ENCODE assay signal across 1 cellular context in genomic region chr7:44583145-44583544, GRCh38.
TF ChIP-seq lines count a peak whose summit lies in the region.

No MANE protein-coding gene starts in this region.

TF ChIP-seq in WTC11, 78 proteins besides CTCF, POLR2A, EP300 and RAD21 (continued from another document):
- TF ChIP-seq, protein P1, sequence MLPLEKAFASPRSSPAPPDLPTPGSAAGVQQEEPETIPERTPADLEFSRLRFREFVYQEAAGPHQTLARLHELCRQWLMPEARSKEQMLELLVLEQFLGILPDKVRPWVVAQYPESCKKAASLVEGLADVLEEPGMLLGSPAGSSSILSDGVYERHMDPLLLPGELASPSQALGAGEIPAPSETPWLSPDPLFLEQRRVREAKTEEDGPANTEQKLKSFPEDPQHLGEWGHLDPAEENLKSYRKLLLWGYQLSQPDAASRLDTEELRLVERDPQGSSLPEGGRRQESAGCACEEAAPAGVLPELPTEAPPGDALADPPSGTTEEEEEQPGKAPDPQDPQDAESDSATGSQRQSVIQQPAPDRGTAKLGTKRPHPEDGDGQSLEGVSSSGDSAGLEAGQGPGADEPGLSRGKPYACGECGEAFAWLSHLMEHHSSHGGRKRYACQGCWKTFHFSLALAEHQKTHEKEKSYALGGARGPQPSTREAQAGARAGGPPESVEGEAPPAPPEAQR (CRISPR knock-in tag; IDR thresholded peaks at IDR 0.05), result no peak
- TF ChIP-seq ZNF423 (CRISPR knock-in tag; IDR thresholded peaks at IDR 0.05), result no peak
TF ChIP-seq in WTC11: peak in this region for 0.
